ENCODE assay signal across 2 cellular contexts in the genomic region with DNA sequence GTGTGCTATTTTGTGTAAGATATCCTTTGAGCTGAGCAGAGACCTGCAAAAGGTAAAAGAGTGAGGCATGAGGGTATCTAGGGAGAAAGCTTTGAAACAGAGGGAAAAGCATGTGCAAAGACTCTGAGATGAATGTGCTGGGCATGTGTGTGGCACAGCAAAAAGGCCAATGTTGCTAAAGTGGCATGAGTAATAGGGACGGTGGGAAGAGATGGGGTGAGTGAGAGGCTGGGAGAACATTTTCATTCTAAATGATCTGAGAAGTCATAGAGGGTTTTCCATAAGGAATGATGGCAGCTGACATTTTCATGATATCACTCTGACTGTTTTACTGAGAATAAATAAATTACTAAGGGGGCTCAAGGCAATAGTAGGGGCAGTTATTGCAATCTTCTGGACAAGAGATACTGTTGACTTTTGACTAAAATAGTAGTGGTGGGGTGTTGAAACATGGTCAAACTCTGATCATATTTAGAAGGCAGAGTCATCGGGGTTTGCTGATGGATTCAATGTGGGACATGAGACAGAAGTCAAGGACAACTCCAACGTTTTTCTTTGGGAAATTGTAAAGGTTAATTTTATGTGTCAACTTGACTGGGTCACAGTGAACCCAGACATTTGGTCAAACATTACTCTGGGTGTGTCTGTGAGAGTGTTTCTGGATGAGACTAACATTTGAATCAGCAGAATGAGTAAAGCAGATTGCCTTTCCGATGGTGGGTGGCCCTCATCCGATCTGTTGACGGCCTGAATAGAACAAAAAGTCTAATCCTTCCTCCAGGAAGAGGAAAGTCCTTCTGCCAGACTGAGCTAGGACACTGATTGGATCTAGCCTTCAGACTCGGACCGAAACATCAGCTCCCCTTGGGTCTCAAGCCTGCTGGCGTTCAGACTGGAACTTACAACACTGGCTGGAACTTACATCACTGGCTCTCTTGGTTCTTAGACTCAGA.
TF ChIP-seq lines count a peak whose summit lies in the region.

No MANE protein-coding gene starts in this region.

TF ChIP-seq in SK-N-SH, 30 proteins besides CTCF, POLR2A, EP300 and RAD21 (continued from another document):
- TF ChIP-seq, protein P1, sequence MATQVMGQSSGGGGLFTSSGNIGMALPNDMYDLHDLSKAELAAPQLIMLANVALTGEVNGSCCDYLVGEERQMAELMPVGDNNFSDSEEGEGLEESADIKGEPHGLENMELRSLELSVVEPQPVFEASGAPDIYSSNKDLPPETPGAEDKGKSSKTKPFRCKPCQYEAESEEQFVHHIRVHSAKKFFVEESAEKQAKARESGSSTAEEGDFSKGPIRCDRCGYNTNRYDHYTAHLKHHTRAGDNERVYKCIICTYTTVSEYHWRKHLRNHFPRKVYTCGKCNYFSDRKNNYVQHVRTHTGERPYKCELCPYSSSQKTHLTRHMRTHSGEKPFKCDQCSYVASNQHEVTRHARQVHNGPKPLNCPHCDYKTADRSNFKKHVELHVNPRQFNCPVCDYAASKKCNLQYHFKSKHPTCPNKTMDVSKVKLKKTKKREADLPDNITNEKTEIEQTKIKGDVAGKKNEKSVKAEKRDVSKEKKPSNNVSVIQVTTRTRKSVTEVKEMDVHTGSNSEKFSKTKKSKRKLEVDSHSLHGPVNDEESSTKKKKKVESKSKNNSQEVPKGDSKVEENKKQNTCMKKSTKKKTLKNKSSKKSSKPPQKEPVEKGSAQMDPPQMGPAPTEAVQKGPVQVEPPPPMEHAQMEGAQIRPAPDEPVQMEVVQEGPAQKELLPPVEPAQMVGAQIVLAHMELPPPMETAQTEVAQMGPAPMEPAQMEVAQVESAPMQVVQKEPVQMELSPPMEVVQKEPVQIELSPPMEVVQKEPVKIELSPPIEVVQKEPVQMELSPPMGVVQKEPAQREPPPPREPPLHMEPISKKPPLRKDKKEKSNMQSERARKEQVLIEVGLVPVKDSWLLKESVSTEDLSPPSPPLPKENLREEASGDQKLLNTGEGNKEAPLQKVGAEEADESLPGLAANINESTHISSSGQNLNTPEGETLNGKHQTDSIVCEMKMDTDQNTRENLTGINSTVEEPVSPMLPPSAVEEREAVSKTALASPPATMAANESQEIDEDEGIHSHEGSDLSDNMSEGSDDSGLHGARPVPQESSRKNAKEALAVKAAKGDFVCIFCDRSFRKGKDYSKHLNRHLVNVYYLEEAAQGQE (IDR thresholded peaks at IDR 0.05; ENCODE audit: low read depth, low read length): no peak
- TF ChIP-seq TEAD4 (IDR thresholded peaks at IDR 0.05; ENCODE audit: borderline replicate concordance, insufficient read depth) (no peak), NRF1 (IDR thresholded peaks at IDR 0.05; ENCODE audit: low read depth, low read length) (no peak), MEF2A (IDR thresholded peaks at IDR 0.05; ENCODE audit: borderline replicate concordance, low read depth) (no peak), ELF1 (IDR thresholded peaks at IDR 0.05) (no peak), SIN3A (IDR thresholded peaks at IDR 0.05; ENCODE audit: borderline replicate concordance, low read depth, low read length) (no peak), RCOR1 (IDR thresholded peaks at IDR 0.05; ENCODE audit: low read length) (no peak), JUND (IDR thresholded peaks at IDR 0.05) (no peak), TCF12 (IDR thresholded peaks at IDR 0.05) (no peak), YY1 (IDR thresholded peaks at IDR 0.05; ENCODE audit: low read depth) (no peak), FOXM1 (IDR thresholded peaks at IDR 0.05; ENCODE audit: low read depth) (no peak), GATA2 (CRISPR knock-in tag; IDR thresholded peaks at IDR 0.05) (no peak)
- TF ChIP-seq, protein P2, sequence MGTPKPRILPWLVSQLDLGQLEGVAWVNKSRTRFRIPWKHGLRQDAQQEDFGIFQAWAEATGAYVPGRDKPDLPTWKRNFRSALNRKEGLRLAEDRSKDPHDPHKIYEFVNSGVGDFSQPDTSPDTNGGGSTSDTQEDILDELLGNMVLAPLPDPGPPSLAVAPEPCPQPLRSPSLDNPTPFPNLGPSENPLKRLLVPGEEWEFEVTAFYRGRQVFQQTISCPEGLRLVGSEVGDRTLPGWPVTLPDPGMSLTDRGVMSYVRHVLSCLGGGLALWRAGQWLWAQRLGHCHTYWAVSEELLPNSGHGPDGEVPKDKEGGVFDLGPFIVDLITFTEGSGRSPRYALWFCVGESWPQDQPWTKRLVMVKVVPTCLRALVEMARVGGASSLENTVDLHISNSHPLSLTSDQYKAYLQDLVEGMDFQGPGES (IDR thresholded peaks at IDR 0.05; ENCODE audit: low read depth, low read length): no peak
- TF ChIP-seq, protein P3, sequence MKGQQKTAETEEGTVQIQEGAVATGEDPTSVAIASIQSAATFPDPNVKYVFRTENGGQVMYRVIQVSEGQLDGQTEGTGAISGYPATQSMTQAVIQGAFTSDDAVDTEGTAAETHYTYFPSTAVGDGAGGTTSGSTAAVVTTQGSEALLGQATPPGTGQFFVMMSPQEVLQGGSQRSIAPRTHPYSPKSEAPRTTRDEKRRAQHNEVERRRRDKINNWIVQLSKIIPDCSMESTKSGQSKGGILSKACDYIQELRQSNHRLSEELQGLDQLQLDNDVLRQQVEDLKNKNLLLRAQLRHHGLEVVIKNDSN (IDR thresholded peaks at IDR 0.05; ENCODE audit: borderline replicate concordance, low read depth): no peak
- TF ChIP-seq, protein P4, sequence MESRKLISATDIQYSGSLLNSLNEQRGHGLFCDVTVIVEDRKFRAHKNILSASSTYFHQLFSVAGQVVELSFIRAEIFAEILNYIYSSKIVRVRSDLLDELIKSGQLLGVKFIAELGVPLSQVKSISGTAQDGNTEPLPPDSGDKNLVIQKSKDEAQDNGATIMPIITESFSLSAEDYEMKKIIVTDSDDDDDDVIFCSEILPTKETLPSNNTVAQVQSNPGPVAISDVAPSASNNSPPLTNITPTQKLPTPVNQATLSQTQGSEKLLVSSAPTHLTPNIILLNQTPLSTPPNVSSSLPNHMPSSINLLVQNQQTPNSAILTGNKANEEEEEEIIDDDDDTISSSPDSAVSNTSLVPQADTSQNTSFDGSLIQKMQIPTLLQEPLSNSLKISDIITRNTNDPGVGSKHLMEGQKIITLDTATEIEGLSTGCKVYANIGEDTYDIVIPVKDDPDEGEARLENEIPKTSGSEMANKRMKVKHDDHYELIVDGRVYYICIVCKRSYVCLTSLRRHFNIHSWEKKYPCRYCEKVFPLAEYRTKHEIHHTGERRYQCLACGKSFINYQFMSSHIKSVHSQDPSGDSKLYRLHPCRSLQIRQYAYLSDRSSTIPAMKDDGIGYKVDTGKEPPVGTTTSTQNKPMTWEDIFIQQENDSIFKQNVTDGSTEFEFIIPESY (IDR thresholded peaks at IDR 0.05; ENCODE audit: borderline replicate concordance, low read depth): no peak
- TF ChIP-seq, protein P5, sequence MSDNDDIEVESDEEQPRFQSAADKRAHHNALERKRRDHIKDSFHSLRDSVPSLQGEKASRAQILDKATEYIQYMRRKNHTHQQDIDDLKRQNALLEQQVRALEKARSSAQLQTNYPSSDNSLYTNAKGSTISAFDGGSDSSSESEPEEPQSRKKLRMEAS (IDR thresholded peaks at IDR 0.05; ENCODE audit: low read depth): no peak

TF ChIP-seq in SK-N-SH treated with all-trans-retinoic acid at 6 μM for 48 hours, 23 proteins besides CTCF, POLR2A, EP300 and RAD21 (continued from another document):
- TF ChIP-seq, protein P6, sequence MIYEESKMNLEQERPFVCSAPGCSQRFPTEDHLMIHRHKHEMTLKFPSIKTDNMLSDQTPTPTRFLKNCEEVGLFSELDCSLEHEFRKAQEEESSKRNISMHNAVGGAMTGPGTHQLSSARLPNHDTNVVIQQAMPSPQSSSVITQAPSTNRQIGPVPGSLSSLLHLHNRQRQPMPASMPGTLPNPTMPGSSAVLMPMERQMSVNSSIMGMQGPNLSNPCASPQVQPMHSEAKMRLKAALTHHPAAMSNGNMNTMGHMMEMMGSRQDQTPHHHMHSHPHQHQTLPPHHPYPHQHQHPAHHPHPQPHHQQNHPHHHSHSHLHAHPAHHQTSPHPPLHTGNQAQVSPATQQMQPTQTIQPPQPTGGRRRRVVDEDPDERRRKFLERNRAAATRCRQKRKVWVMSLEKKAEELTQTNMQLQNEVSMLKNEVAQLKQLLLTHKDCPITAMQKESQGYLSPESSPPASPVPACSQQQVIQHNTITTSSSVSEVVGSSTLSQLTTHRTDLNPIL (CRISPR knock-in tag; IDR thresholded peaks at IDR 0.05; ENCODE audit: low read depth): no peak
TF ChIP-seq in SK-N-SH treated with all-trans-retinoic acid at 6 μM for 48 hours: peak in this region for 0.
